In genomic region chr11:11584446-11584810, GRCh38 we compare ENCODE assay signal across 10 cellular contexts. TPM values are rescaled to one million over a fixed set of nuclear protein-coding genes. Genes with fewer than 3 reads are reported as not detected.
A peak's percentile ranks its signal among the peaks of the same experiment; 100 is the strongest.
DNase-seq lines count a peak whose midpoint lies in the region; ATAC-seq, FAIRE-seq and TF ChIP-seq lines count a peak whose summit lies in the region.
"Had no signal": no experiment of that assay in that cellular context is flagged by ENCODE, and none has a peak within 500 bp of the region (broad histone marks: within the 10 kb centered on the region; RNA-seq: fewer than 3 reads in every experiment).

No MANE protein-coding gene starts in this region.

- DNase-seq in BJ (ENCODE audit: low read depth) (peak; percentile 49), HTR-8/SVneo (ENCODE audit: insufficient read length, low spot score) (peak; percentile 74), cardiac fibroblast (ENCODE audit: low read depth in 2 of 2) (peak; percentile 56 to 70), lung (ENCODE audit: low spot score) (peak; percentile 74), T-helper 2 cell (no peak)
- no peak for DNase-seq in stimulated activated naive CD8-positive, alpha-beta T cell treated with anti-CD3 and anti-CD28 coated beads, Interleukin-15, Interleukin-2, amounts not matched to agents 100 U/mL and 50 U/mL, for 24 hours
- DNase-seq: activated CD4-positive, alpha-beta T cell treated with anti-CD3 and anti-CD28 coated beads, Interleukin-2, amount 50 U/mL, for 1 hour had no signal

- H3K27ac ChIP-seq in lung (ENCODE audit: low read depth in 1 of 2, low read length in 1 of 2), result peak overlapping the region in 1 of 2 donors; percentile 5

- H3K9me3 ChIP-seq in lung (ENCODE audit: control insufficient read depth in 2 of 2, insufficient read depth in 1 of 2, low read length in 1 of 2), result no peaks in the 10 kb centered on the region

- CTCF ChIA-PET in BJ (lab: Yijun Ruan, JAX), result interaction anchor here (0.9 to 1.7 kb wide), 3 partner anchors 12 to 792 kb away, joined by 3 to 5 read pairs (median 3); no protein-coding TSS in a partner anchor

- H3K27me3 ChIP-seq in BJ (ENCODE audit: control insufficient read depth, insufficient read depth, low read length), result no peaks in the 10 kb centered on the region
- no peaks in the 10 kb centered on the region for H3K27me3 ChIP-seq in lung (ENCODE audit: control insufficient read depth, insufficient read depth)

- WGBS in lung, 2 donors, result 53 to 77% methylated on average over 7 of the region's 7 CpGs

- POLR2A ChIA-PET in BJ (lab: Charles Lee), result no interaction called here

- H3K4me3 ChIP-seq in BJ (ENCODE audit: low read depth, low read length) (no peak overlapping the region), cardiac fibroblast (replicated peaks in 1 of 2; ENCODE audit: low read depth in 2 of 2, low read length in 2 of 2) (no peak overlapping the region), lung (no peak overlapping the region)

- no peaks in the 10 kb centered on the region for H3K36me3 ChIP-seq in BJ (ENCODE audit: control insufficient read depth, insufficient read depth, low read length)
- H3K36me3 ChIP-seq in lung (ENCODE audit: control insufficient read depth in 2 of 2, insufficient read depth in 2 of 2, low read length in 2 of 2), result no peaks in the 10 kb centered on the region

- peaks cover 28 to 31% of the 10 kb centered on the region in 2 donors for H3K4me1 ChIP-seq in lung (ENCODE audit: control insufficient read depth in 2 of 2, insufficient read depth in 2 of 2, low read length in 2 of 2)

- FAIRE-seq in HTR-8/SVneo (lab: Jason Lieb, UNC), result peak; percentile 54
- FAIRE-seq: D721Med had no signal

- ATAC-seq in lung (ENCODE audit: insufficient read depth, low FRiP score) (peak; percentile 64), GM21717 (IDR thresholded peaks at IDR 0.05; ENCODE audit: unreplicated experiment) (no peak), GM19035 (IDR thresholded peaks at IDR 0.05; ENCODE audit: unreplicated experiment) (no peak)
- ATAC-seq in stimulated activated naive CD8-positive, alpha-beta T cell treated with anti-CD3 and anti-CD28 coated beads, Interleukin-15, Interleukin-2, amounts not matched to agents 100 U/mL and 50 U/mL, for 24 hours, result no peak

- no peak for TF ChIP-seq CTCF in BJ (IDR thresholded peaks at IDR 0.05; ENCODE audit: insufficient read depth, low read depth, low read length)
- TF ChIP-seq CTCF in cardiac fibroblast (IDR thresholded peaks at IDR 0.05; ENCODE audit: low read depth, low read length), result no peak
- TF ChIP-seq CTCF in lung (IDR thresholded peaks at IDR 0.05; ENCODE audit: control extremely low read depth, extremely low read depth), result no peak

RNA-seq across cellular contexts. Expression of gene GALNT18, which starts 37.4 kb away (rescaled TPM):
- 2.3 and 4.1 TPM in 2 replicates for polyA plus RNA-seq in BJ (2011; rRNA removed)
- polyA minus RNA-seq in BJ (2011; rRNA and poly(A)+ RNA removed), result 1.7 and 3.1 TPM in 2 replicates
- 10 to 100 TPM; 59.3 to 68.0 TPM for total RNA-seq in lung
- polyA plus RNA-seq in lung, result 100 to 1,000 TPM in 1 of 2 donors, 10 to 100 TPM in 1; 17.7 to 109 TPM

Comparison
In these comparisons a context has a peak if more than half of its experiments do, and no peak if none do; other contexts are left out.
1. DNase-seq: peak in BJ (single experiment), HTR-8/SVneo (single experiment), cardiac fibroblast (2 of 2) and lung (single experiment); none in stimulated activated naive CD8-positive, alpha-beta T cell treated with anti-CD3 and anti-CD28 coated beads, Interleukin-15, Interleukin-2, amounts not matched to agents 100 U/mL and 50 U/mL, for 24 hours (single experiment) and T-helper 2 cell (0 of 5).